Comparison of ENCODE assay signal across 8 cellular contexts in genomic region chr19:2545416-2546127, GRCh38.
A peak's percentile ranks its signal among the peaks of the same experiment; 100 is the strongest.
DNase-seq lines count a peak whose midpoint lies in the region; ATAC-seq and TF ChIP-seq lines count a peak whose summit lies in the region.
"Not testable (repeated sequence)": the region's sequence is repeated elsewhere in the genome, so short reads cannot be mapped to it uniquely, and the experiment has no call there.

No MANE protein-coding gene starts in this region.

- WGBS in H9 (ENCODE audit: extremely low coverage, insufficient read length, low lambda C conversion rate): no CpG with 5 or more reads among the region's 20 CpGs
- WGBS in heart left ventricle, 4 donors: 83 to 87% (median 84%) methylated on average over 20 of the region's 20 CpGs
- no CpG with 5 or more reads among the region's 20 CpGs for WGBS in neuronal stem cell (ENCODE audit: extremely low coverage in 2 of 2, insufficient read length in 2 of 2, insufficient replicate concordance in 1 of 2), 2 donors

- not testable (repeated sequence) for H3K23me2 ChIP-seq in H9 (ENCODE audit: insufficient read length, low read depth, low read length, poor library complexity, severe bottlenecking)

- not testable (repeated sequence) for TF ChIP-seq CTCF in H9 (conservative IDR thresholded peaks at IDR 0.05); VCaP (conservative IDR thresholded peaks at IDR 0.05); heart left ventricle (IDR thresholded peaks at IDR 0.05); lower lobe of right lung (IDR thresholded peaks at IDR 0.05); uterus (IDR thresholded peaks at IDR 0.05)

- not testable (repeated sequence) for H3K79me1 ChIP-seq in H9 (ENCODE audit: insufficient read depth, low read depth, low read length, poor library complexity, severe bottlenecking); neuronal stem cell (ENCODE audit: low read depth, low read length)

- TF ChIP-seq POLR2A in heart left ventricle (IDR thresholded peaks at IDR 0.05); uterus (IDR thresholded peaks at IDR 0.05): not testable (repeated sequence)

- H4K5ac ChIP-seq in H9 (ENCODE audit: insufficient read length, low read depth, low read length): not testable (repeated sequence)

- H4K91ac ChIP-seq in H9 (ENCODE audit: insufficient read length, low read depth, low read length) (peak overlapping the region; percentile 85), neuronal stem cell (ENCODE audit: low read depth, low read length, poor library complexity) (peak overlapping the region; percentile 100)

- not testable (repeated sequence) for H3K79me2 ChIP-seq in H9 (ENCODE audit: insufficient read depth, low read length)

- H3K9me3 ChIP-seq in H9 (ENCODE audit: control insufficient read depth, low read depth, low read length); heart left ventricle; lower lobe of right lung; neuronal stem cell (replicated peaks in 1 of 2; ENCODE audit: control insufficient read depth in 2 of 2, insufficient read depth in 1 of 2, low read depth in 1 of 2, low read length in 2 of 2); uterus: not testable (repeated sequence)

- not testable (repeated sequence) for H2AK5ac ChIP-seq in H9 (ENCODE audit: insufficient read length, low read length)
- peak overlapping the region; percentile 100 for H2AK5ac ChIP-seq in neuronal stem cell (ENCODE audit: low read depth, low read length)

- not testable (repeated sequence) for H3K27me3 ChIP-seq in H9 (ENCODE audit: insufficient read depth, low read length); heart left ventricle; lower lobe of right lung (ENCODE audit: low read depth); neuronal stem cell (ENCODE audit: control insufficient read depth in 3 of 3, insufficient read depth in 3 of 3, low read depth in 1 of 3, low read length in 3 of 3); uterus

- H3K4me3 Mint-ChIP-seq in H9; stimulated activated naive B cell treated with anti-CD40 and anti-IgM and Interleukin-4, amounts not matched to agents 10 μg/mL and 1 μg/mL and 100 μg/mL, for 72 hours: not testable (repeated sequence)

- H3K23ac ChIP-seq in H9 (ENCODE audit: insufficient read length, low read depth, low read length): not testable (repeated sequence)
- H3K23ac ChIP-seq in neuronal stem cell (ENCODE audit: low read depth, low read length, poor library complexity): peak overlapping the region; percentile 89

- H3K4me2 ChIP-seq in H9 (ENCODE audit: insufficient read depth, insufficient read length, low read length); neuronal stem cell (ENCODE audit: insufficient read depth, low read length, poor library complexity, severe bottlenecking): not testable (repeated sequence)

- not testable (repeated sequence) for H2BK120ac ChIP-seq in H9 (ENCODE audit: low read depth, low read length, poor library complexity, severe bottlenecking)
- peak overlapping the region; percentile 100 for H2BK120ac ChIP-seq in neuronal stem cell (ENCODE audit: low read depth, low read length)

- not testable (repeated sequence) for H2BK5ac ChIP-seq in H9 (ENCODE audit: insufficient read length, low read length)
- H2BK5ac ChIP-seq in neuronal stem cell (ENCODE audit: low read length): peak overlapping the region; percentile 88

- peak overlapping the region in 2 of 12 donors; percentile 33 to 40 for H3K4me3 ChIP-seq in heart left ventricle
- H3K4me3 ChIP-seq in lower lobe of right lung, uterus: not testable (repeated sequence)
- peak overlapping the region in 1 of 2 donors; percentile 45 for H3K4me3 ChIP-seq in neuronal stem cell (ENCODE audit: low read length in 2 of 2)

- not testable (repeated sequence) for H2BK15ac ChIP-seq in H9 (ENCODE audit: low read depth, low read length)
- H2BK15ac ChIP-seq in neuronal stem cell (ENCODE audit: low read length): peak overlapping the region; percentile 98

- H3T11ph ChIP-seq in H9 (ENCODE audit: low read length): not testable (repeated sequence)

- not testable (repeated sequence) for DNase-seq in H9; heart left ventricle; lower lobe of right lung; neuronal stem cell (ENCODE audit: low spot score); stimulated activated naive B cell treated with anti-CD40 and anti-IgM and Interleukin-4, amounts not matched to agents 10 μg/mL and 1 μg/mL and 100 μg/mL, for 72 hours; uterus

- H2BK20ac ChIP-seq in H9 (ENCODE audit: low read depth, low read length, poor library complexity, severe bottlenecking): peak overlapping the region; percentile 98

- not testable (repeated sequence) for ATAC-seq in heart left ventricle; lower lobe of right lung; stimulated activated naive B cell treated with anti-CD40 and anti-IgM and Interleukin-4, amounts not matched to agents 10 μg/mL and 1 μg/mL and 100 μg/mL, for 72 hours (replicated peaks)

- not testable (repeated sequence) for H3K9me3 Mint-ChIP-seq in H9; stimulated activated naive B cell treated with anti-CD40 and anti-IgM and Interleukin-4, amounts not matched to agents 10 μg/mL and 1 μg/mL and 100 μg/mL, for 72 hours

- H3K4me1 Mint-ChIP-seq in H9: peaks cover 22 to 42% of the 10 kb centered on the region in 2 experiments
- H3K4me1 Mint-ChIP-seq in stimulated activated naive B cell treated with anti-CD40 and anti-IgM and Interleukin-4, amounts not matched to agents 10 μg/mL and 1 μg/mL and 100 μg/mL, for 72 hours: peaks cover 40 to 58% of the 10 kb centered on the region in 2 donors

- not testable (repeated sequence) for H3K9ac ChIP-seq in H9 (ENCODE audit: extremely low read depth, insufficient read length, low read length); neuronal stem cell (ENCODE audit: low read depth, low read length, poor library complexity)

- not testable (repeated sequence) for H4K8ac ChIP-seq in H9 (replicated peaks; ENCODE audit: insufficient read length, low read depth, low read length); neuronal stem cell (ENCODE audit: low read depth, low read length)

- not testable (repeated sequence) for H4K20me1 ChIP-seq in H9 (ENCODE audit: control insufficient read depth, insufficient read depth, insufficient read length)

- not testable (repeated sequence) for H3K56ac ChIP-seq in H9 (ENCODE audit: insufficient read length, low read depth, low read length)

- not testable (repeated sequence) for H3K36me3 Mint-ChIP-seq in H9 (ENCODE audit: insufficient read depth in 1 of 3, low read depth in 3 of 3); stimulated activated naive B cell treated with anti-CD40 and anti-IgM and Interleukin-4, amounts not matched to agents 10 μg/mL and 1 μg/mL and 100 μg/mL, for 72 hours

- peak overlapping the region; percentile 82 for H3K18ac ChIP-seq in H9 (ENCODE audit: insufficient read length, low read depth, low read length)
- peak overlapping the region; percentile 100 for H3K18ac ChIP-seq in neuronal stem cell (ENCODE audit: low read length)

- H2BK12ac ChIP-seq in H9 (ENCODE audit: insufficient read length, low read depth, low read length): not testable (repeated sequence)
- peak overlapping the region; percentile 95 for H2BK12ac ChIP-seq in neuronal stem cell (ENCODE audit: low read length)

- not testable (repeated sequence) for H3K4me1 ChIP-seq in H9 (ENCODE audit: insufficient read depth, low read length)
- H3K4me1 ChIP-seq in heart left ventricle (peaks cover 23 to 89% (median 68%) of the 10 kb centered on the region in 12 donors), lower lobe of right lung (peaks cover 94% of the 10 kb centered on the region), neuronal stem cell (ENCODE audit: control insufficient read depth in 2 of 2, insufficient read depth in 1 of 2, low read depth in 1 of 2, low read length in 2 of 2) (peaks cover 26 to 38% of the 10 kb centered on the region in 2 donors), uterus (peaks cover 0 to 15% of the 10 kb centered on the region in 2 donors)

- not testable (repeated sequence) for H3K36me3 ChIP-seq in heart left ventricle; lower lobe of right lung; neuronal stem cell (replicated peaks in 1 of 2; ENCODE audit: control insufficient read depth in 2 of 2, insufficient read depth in 2 of 2, low read length in 2 of 2); uterus

- H3K27ac ChIP-seq in H9 (ENCODE audit: insufficient read length, low read depth, low read length): not testable (repeated sequence)
- peak overlapping the region; percentile 97; the same call in 1 of the 2 replicates for H3K27ac ChIP-seq in VCaP
- peak overlapping the region; percentile 97 for H3K27ac ChIP-seq in cingulate gyrus (ENCODE audit: low read depth, low read length)
- peak overlapping the region; percentile 82 to 97 (median 91) for H3K27ac ChIP-seq in heart left ventricle
- H3K27ac ChIP-seq in lower lobe of right lung: peak overlapping the region; percentile 93
- peak overlapping the region; percentile 65 for H3K27ac ChIP-seq in neuronal stem cell (replicated peaks; ENCODE audit: low read length)
- H3K27ac ChIP-seq in uterus: peak overlapping the region; percentile 80 to 91

- intact Hi-C loops in heart left ventricle (cut with DNase I): loop anchor here in 4 of 10 donors (1.0 to 2.0 kb wide), 3 partner anchors 33 to 69 kb away; partner anchors contain the start of gene GADD45B (in 1 of the 4)
- intact Hi-C loops in lower lobe of right lung (cut with DNase I); uterus (cut with DNase I; ENCODE audit: low total_unique reads): not testable (repeated sequence)

- H3K4ac ChIP-seq in H9 (ENCODE audit: low read depth, low read length) (peak overlapping the region; percentile 78), neuronal stem cell (ENCODE audit: low read length) (peak overlapping the region; percentile 100)

- not testable (repeated sequence) for H3K27ac Mint-ChIP-seq in H9
- H3K27ac Mint-ChIP-seq in stimulated activated naive B cell treated with anti-CD40 and anti-IgM and Interleukin-4, amounts not matched to agents 10 μg/mL and 1 μg/mL and 100 μg/mL, for 72 hours: peak overlapping the region; percentile 59

- not testable (repeated sequence) for H2AFZ ChIP-seq in H9 (ENCODE audit: low read length)
- H2AFZ ChIP-seq in neuronal stem cell (ENCODE audit: low read length): peak overlapping the region; percentile 92

- H3K27me3 Mint-ChIP-seq in H9 (ENCODE audit: low read depth); stimulated activated naive B cell treated with anti-CD40 and anti-IgM and Interleukin-4, amounts not matched to agents 10 μg/mL and 1 μg/mL and 100 μg/mL, for 72 hours: not testable (repeated sequence)

- H3K14ac ChIP-seq in H9 (ENCODE audit: insufficient read depth, low read length): peak overlapping the region; percentile 84; the same call in 1 of the 2 replicates
- not testable (repeated sequence) for H3K14ac ChIP-seq in neuronal stem cell (ENCODE audit: low read length)
